Comparison of ENCODE assay signal across 28 cellular contexts in the genomic region with DNA sequence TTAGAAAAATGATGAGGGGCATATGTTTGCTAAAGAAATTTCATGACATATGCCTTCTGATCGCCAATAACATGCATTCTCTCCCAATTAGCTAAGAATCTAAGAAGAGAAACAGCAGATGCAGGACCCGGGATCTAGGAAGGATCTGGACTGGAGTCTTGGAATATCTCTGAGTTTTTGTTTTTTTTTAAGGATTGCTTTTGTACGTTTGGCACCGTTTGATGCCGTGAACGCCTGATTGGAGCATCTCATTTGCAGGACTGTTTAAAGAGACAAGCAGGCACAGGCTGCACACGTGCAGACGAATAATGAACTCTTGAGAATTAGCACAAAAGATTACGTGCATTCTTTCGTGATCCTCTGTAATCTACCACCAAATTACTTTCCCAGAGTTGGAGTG.
"Had no signal": no experiment of that assay in that cellular context is flagged by ENCODE, and none has a peak within 500 bp of the region (broad histone marks: within the 10 kb centered on the region; RNA-seq: fewer than 3 reads in every experiment).

No MANE protein-coding gene starts in this region.

- H3K27ac ChIP-seq: cardiac muscle cell, epithelial cell of prostate, neutrophil, right lobe of liver, thyroid gland, WERI-Rb-1 had no signal

- H3K27ac Mint-ChIP-seq: activated naive CD8-positive, alpha-beta T cell; mesothelial cell of epicardium; naive B cell; nephron progenitor cell; stimulated activated effector memory CD8-positive, alpha-beta T cell treated with anti-CD3 and anti-CD28 coated beads, Interleukin-12 subunit alpha, Interleukin-12 subunit beta, amount 100 ng/mL, for 72 hours; stimulated activated naive CD8-positive, alpha-beta T cell treated with anti-CD3 and anti-CD28 coated beads, Interleukin-15, Interleukin-2, amounts not matched to agents 100 ng/mL and 50 ng/mL, for 24 hours; T-helper 17 cell had no signal

- H3K4me1 ChIP-seq: right lobe of liver had no signal

- H3K9me3 Mint-ChIP-seq: mesothelial cell of epicardium; naive B cell; nephron progenitor cell; stimulated activated effector memory CD8-positive, alpha-beta T cell treated with anti-CD3 and anti-CD28 coated beads, Interleukin-12 subunit alpha, Interleukin-12 subunit beta, amount 100 ng/mL, for 72 hours; stimulated activated naive CD8-positive, alpha-beta T cell treated with anti-CD3 and anti-CD28 coated beads, Interleukin-15, Interleukin-2, amounts not matched to agents 100 ng/mL and 50 ng/mL, for 24 hours had no signal

- H3K27me3 ChIP-seq: cardiac muscle cell, right lobe of liver, thyroid gland, upper lobe of left lung had no signal

- DNase-seq: activated CD4-positive, alpha-beta T cell treated with anti-CD3 and anti-CD28 coated beads for 48 hours; activated CD4-positive, alpha-beta T cell treated with anti-CD3 and anti-CD28 coated beads, Interleukin-2, amount 50 U/mL, for 48 hours; activated CD8-positive, alpha-beta memory T cell treated with anti-CD3 and anti-CD28 coated beads for 24 hours; activated effector memory CD4-positive, alpha-beta T cell treated with Interleukin-2 at 50 U/mL for 16 hours; activated naive CD4-positive, alpha-beta T cell treated with Interleukin-2 at 50 U/mL for 16 hours; anterior cingulate cortex; cortex of kidney; hippocampal formation; left cardiac atrium; mammary epithelial cell; naive B cell; nephron progenitor cell; right lobe of liver; stimulated activated CD4-positive, alpha-beta T cell treated with anti-CD3 and anti-CD28 coated beads, Interleukin-4, amount 100 ng/mL, for 24 hours; substantia nigra; T-helper 17 cell; T1000; thyroid gland; upper lobe of left lung; WERI-Rb-1 had no signal

- H3K4me3 Mint-ChIP-seq: activated naive CD8-positive, alpha-beta T cell; mesothelial cell of epicardium; naive B cell; nephron progenitor cell; stimulated activated effector memory CD8-positive, alpha-beta T cell treated with anti-CD3 and anti-CD28 coated beads, Interleukin-12 subunit alpha, Interleukin-12 subunit beta, amount 100 ng/mL, for 72 hours; stimulated activated naive CD8-positive, alpha-beta T cell treated with anti-CD3 and anti-CD28 coated beads, Interleukin-15, Interleukin-2, amounts not matched to agents 100 ng/mL and 50 ng/mL, for 24 hours; T-helper 17 cell had no signal

- H3K36me3 Mint-ChIP-seq: activated naive CD8-positive, alpha-beta T cell; mesothelial cell of epicardium; stimulated activated effector memory CD8-positive, alpha-beta T cell treated with anti-CD3 and anti-CD28 coated beads, Interleukin-12 subunit alpha, Interleukin-12 subunit beta, amount 100 ng/mL, for 72 hours had no signal

- H3K4me3 ChIP-seq: cardiac muscle cell, right lobe of liver, skin epidermis, thyroid gland, upper lobe of left lung had no signal

- H3K4me1 Mint-ChIP-seq: naive B cell; stimulated activated effector memory CD8-positive, alpha-beta T cell treated with anti-CD3 and anti-CD28 coated beads, Interleukin-12 subunit alpha, Interleukin-12 subunit beta, amount 100 ng/mL, for 72 hours had no signal

- H3K36me3 ChIP-seq: cardiac muscle cell, neutrophil, right lobe of liver, thyroid gland, upper lobe of left lung had no signal

- H3K9me3 ChIP-seq: neutrophil, right lobe of liver, thyroid gland, upper lobe of left lung had no signal
